In genomic region chr9:82923410-82924242, GRCh38 we compare ENCODE assay signal across 1 cellular context.
TF ChIP-seq lines count a peak whose summit lies in the region.

No MANE protein-coding gene starts in this region.

TF ChIP-seq in HEK293, 187 proteins besides CTCF, POLR2A, EP300 and RAD21 (continued from another document and continues in another):
- TF ChIP-seq, protein P1, sequence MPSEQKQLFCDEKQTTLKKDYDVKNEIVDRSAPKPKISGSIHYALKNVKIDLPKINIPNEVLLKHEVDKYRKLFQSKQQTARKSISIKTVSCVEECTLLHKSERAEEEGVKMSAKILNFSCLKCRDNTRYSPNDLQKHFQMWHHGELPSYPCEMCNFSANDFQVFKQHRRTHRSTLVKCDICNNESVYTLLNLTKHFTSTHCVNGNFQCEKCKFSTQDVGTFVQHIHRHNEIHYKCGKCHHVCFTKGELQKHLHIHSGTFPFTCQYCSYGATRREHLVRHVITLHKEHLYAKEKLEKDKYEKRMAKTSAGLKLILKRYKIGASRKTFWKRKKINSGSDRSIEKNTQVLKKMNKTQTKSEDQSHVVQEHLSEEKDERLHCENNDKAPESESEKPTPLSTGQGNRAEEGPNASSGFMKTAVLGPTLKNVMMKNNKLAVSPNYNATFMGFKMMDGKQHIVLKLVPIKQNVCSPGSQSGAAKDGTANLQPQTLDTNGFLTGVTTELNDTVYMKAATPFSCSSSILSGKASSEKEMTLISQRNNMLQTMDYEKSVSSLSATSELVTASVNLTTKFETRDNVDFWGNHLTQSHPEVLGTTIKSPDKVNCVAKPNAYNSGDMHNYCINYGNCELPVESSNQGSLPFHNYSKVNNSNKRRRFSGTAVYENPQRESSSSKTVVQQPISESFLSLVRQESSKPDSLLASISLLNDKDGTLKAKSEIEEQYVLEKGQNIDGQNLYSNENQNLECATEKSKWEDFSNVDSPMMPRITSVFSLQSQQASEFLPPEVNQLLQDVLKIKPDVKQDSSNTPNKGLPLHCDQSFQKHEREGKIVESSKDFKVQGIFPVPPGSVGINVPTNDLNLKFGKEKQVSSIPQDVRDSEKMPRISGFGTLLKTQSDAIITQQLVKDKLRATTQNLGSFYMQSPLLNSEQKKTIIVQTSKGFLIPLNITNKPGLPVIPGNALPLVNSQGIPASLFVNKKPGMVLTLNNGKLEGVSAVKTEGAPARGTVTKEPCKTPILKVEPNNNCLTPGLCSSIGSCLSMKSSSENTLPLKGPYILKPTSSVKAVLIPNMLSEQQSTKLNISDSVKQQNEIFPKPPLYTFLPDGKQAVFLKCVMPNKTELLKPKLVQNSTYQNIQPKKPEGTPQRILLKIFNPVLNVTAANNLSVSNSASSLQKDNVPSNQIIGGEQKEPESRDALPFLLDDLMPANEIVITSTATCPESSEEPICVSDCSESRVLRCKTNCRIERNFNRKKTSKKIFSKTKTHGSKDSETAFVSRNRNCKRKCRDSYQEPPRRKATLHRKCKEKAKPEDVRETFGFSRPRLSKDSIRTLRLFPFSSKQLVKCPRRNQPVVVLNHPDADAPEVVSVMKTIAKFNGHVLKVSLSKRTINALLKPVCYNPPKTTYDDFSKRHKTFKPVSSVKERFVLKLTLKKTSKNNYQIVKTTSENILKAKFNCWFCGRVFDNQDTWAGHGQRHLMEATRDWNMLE (tag by site-specific recombination; conservative IDR thresholded peaks at IDR 0.05; ENCODE audit: low read depth): 0 out of 2 replicates have a peak, but pooled peaks have one; percentile 17
- TF ChIP-seq ZSCAN23 (tag by site-specific recombination; IDR thresholded peaks at IDR 0.05): peak; percentile 94; the same call in 1 of the 2 replicates
- no peak for TF ChIP-seq ZNF747 (tag by site-specific recombination; IDR thresholded peaks at IDR 0.05)
- TF ChIP-seq TRIM28 (IDR thresholded peaks at IDR 0.05; ENCODE audit: borderline replicate concordance, low read length): peak; percentile 84
- TF ChIP-seq GFI1B (tag by site-specific recombination; IDR thresholded peaks at IDR 0.05): peak; percentile 80
- no peak for TF ChIP-seq RBAK (tag by site-specific recombination; IDR thresholded peaks at IDR 0.05)
- peak; percentile 93 for TF ChIP-seq ZNF629 (tag by site-specific recombination; IDR thresholded peaks at IDR 0.05)
- TF ChIP-seq ZNF184 (tag by site-specific recombination; IDR thresholded peaks at IDR 0.05): peak; percentile 66; the same call in 1 of the 2 replicates
- no peak for TF ChIP-seq ZNF239 (tag by site-specific recombination; IDR thresholded peaks at IDR 0.05)
- TF ChIP-seq ZBTB17 (tag by site-specific recombination; IDR thresholded peaks at IDR 0.05): peak; percentile 71
- peak; percentile 80 for TF ChIP-seq OVOL3 (tag by site-specific recombination; IDR thresholded peaks at IDR 0.05)
- TF ChIP-seq ZNF660 (tag by site-specific recombination; IDR thresholded peaks at IDR 0.05): peak; percentile 78; the same call in 1 of the 2 replicates
- no peak for TF ChIP-seq YY2 (tag by site-specific recombination; IDR thresholded peaks at IDR 0.05)
- TF ChIP-seq HOXD13 (CRISPR knock-in tag; IDR thresholded peaks at IDR 0.05; ENCODE audit: borderline replicate concordance): peak; percentile 96
- TF ChIP-seq KLF8 (tag by site-specific recombination; IDR thresholded peaks at IDR 0.05): peak; percentile 86
- TF ChIP-seq, protein P2, sequence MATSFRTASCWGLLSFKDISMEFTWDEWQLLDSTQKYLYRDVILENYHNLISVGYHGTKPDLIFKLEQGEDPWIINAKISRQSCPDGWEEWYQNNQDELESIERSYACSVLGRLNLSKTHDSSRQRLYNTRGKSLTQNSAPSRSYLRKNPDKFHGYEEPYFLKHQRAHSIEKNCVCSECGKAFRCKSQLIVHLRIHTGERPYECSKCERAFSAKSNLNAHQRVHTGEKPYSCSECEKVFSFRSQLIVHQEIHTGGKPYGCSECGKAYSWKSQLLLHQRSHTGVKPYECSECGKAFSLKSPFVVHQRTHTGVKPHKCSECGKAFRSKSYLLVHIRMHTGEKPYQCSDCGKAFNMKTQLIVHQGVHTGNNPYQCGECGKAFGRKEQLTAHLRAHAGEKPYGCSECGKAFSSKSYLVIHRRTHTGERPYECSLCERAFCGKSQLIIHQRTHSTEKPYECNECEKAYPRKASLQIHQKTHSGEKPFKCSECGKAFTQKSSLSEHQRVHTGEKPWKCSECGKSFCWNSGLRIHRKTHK (tag by site-specific recombination; IDR thresholded peaks at IDR 0.05): no peak
- TF ChIP-seq ZNF146 (tag by site-specific recombination; IDR thresholded peaks at IDR 0.05): peak; percentile 39; the same call in 1 of the 2 replicates
- peak; percentile 89 for TF ChIP-seq ZNF391 (tag by site-specific recombination; IDR thresholded peaks at IDR 0.05; ENCODE audit: borderline replicate concordance, low read depth)
- TF ChIP-seq, protein P3, sequence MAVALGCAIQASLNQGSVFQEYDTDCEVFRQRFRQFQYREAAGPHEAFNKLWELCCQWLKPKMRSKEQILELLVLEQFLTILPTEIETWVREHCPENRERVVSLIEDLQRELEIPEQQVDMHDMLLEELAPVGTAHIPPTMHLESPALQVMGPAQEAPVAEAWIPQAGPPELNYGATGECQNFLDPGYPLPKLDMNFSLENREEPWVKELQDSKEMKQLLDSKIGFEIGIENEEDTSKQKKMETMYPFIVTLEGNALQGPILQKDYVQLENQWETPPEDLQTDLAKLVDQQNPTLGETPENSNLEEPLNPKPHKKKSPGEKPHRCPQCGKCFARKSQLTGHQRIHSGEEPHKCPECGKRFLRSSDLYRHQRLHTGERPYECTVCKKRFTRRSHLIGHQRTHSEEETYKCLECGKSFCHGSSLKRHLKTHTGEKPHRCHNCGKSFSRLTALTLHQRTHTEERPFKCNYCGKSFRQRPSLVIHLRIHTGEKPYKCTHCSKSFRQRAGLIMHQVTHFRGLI (tag by site-specific recombination; IDR thresholded peaks at IDR 0.05): peak; percentile 30; the same call in 1 of the 2 replicates
- TF ChIP-seq ZNF692 (tag by site-specific recombination; IDR thresholded peaks at IDR 0.05): peak; percentile 85
- TF ChIP-seq ZNF433 (tag by site-specific recombination; IDR thresholded peaks at IDR 0.05; ENCODE audit: low read depth): no peak
- TF ChIP-seq ZNF544 (tag by site-specific recombination; IDR thresholded peaks at IDR 0.05): no peak
- TF ChIP-seq ZNF10 (tag by site-specific recombination; IDR thresholded peaks at IDR 0.05): peak; percentile 47; the same call in 1 of the 2 replicates
- TF ChIP-seq PRDM10 (tag by site-specific recombination; IDR thresholded peaks at IDR 0.05): 0 out of 2 replicates have a peak, but pooled peaks have one; percentile 29
- TF ChIP-seq SCRT2 (tag by site-specific recombination; IDR thresholded peaks at IDR 0.05): peak; percentile 62; the same call in 1 of the 2 replicates
- TF ChIP-seq MYNN (tag by site-specific recombination; IDR thresholded peaks at IDR 0.05; ENCODE audit: borderline replicate concordance): peak; percentile 16; the same call in 1 of the 2 replicates
- TF ChIP-seq ZNF610 (tag by site-specific recombination; IDR thresholded peaks at IDR 0.05; ENCODE audit: borderline replicate concordance): peak; percentile 34; the same call in 1 of the 2 replicates
- TF ChIP-seq ZXDB (tag by site-specific recombination; IDR thresholded peaks at IDR 0.05): peak; percentile 93
- peak; percentile 92 for TF ChIP-seq PRDM6 (tag by site-specific recombination; IDR thresholded peaks at IDR 0.05)
- TF ChIP-seq ZSCAN30 (tag by site-specific recombination; IDR thresholded peaks at IDR 0.05): peak; percentile 66
- no peak for TF ChIP-seq ZNF521 (tag by site-specific recombination; IDR thresholded peaks at IDR 0.05)
- TF ChIP-seq WT1 (tag by site-specific recombination; IDR thresholded peaks at IDR 0.05): peak; percentile 90
- no peak for TF ChIP-seq PRDM1 (tag by site-specific recombination; IDR thresholded peaks at IDR 0.05)
- no peak for TF ChIP-seq ZNF670 (tag by site-specific recombination; IDR thresholded peaks at IDR 0.05; ENCODE audit: low read depth)
- TF ChIP-seq ZNF529 (tag by site-specific recombination; IDR thresholded peaks at IDR 0.05; ENCODE audit: insufficient replicate concordance): peak; percentile 24
- TF ChIP-seq, protein P4, sequence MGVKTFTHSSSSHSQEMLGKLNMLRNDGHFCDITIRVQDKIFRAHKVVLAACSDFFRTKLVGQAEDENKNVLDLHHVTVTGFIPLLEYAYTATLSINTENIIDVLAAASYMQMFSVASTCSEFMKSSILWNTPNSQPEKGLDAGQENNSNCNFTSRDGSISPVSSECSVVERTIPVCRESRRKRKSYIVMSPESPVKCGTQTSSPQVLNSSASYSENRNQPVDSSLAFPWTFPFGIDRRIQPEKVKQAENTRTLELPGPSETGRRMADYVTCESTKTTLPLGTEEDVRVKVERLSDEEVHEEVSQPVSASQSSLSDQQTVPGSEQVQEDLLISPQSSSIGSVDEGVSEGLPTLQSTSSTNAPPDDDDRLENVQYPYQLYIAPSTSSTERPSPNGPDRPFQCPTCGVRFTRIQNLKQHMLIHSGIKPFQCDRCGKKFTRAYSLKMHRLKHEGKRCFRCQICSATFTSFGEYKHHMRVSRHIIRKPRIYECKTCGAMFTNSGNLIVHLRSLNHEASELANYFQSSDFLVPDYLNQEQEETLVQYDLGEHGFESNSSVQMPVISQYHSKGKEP (tag by site-specific recombination; IDR thresholded peaks at IDR 0.05): peak; percentile 80; the same call in 1 of the 2 replicates
- 0 out of 2 replicates have a peak, but pooled peaks have one; percentile 43 for TF ChIP-seq ZBTB7A (tag by site-specific recombination; IDR thresholded peaks at IDR 0.05; ENCODE audit: low read depth)
- TF ChIP-seq KLF9 (tag by site-specific recombination; IDR thresholded peaks at IDR 0.05; ENCODE audit: low read depth): peak; percentile 35; the same call in 1 of the 2 replicates
- no peak for TF ChIP-seq ZNF211 (tag by site-specific recombination; IDR thresholded peaks at IDR 0.05; ENCODE audit: low read depth)
- TF ChIP-seq ZNF335 (tag by site-specific recombination; conservative IDR thresholded peaks at IDR 0.05): peak; percentile 50
- TF ChIP-seq ZNF16 (tag by site-specific recombination; IDR thresholded peaks at IDR 0.05; ENCODE audit: low read depth): no peak
